ENCODE assay signal across 1 cellular context in genomic region chr2:86249843-86250402, GRCh38.
TF ChIP-seq lines count a peak whose summit lies in the region.

No MANE protein-coding gene starts in this region.

TF ChIP-seq in WTC11, 78 proteins besides CTCF, POLR2A, EP300 and RAD21 (continued from another document):
- TF ChIP-seq E2F5 (CRISPR knock-in tag; IDR thresholded peaks at IDR 0.05) = no peak
- no peak for TF ChIP-seq JAZF1 (CRISPR knock-in tag; IDR thresholded peaks at IDR 0.05)
